In genomic region chr9:107855164-107855563, GRCh38 we compare ENCODE assay signal across 33 cellular contexts.
"Had no signal": no experiment of that assay in that cellular context is flagged by ENCODE, and none has a peak within 500 bp of the region (broad histone marks: within the 10 kb centered on the region; RNA-seq: fewer than 3 reads in every experiment).

No MANE protein-coding gene starts in this region.

- H3K9me3 ChIP-seq: adrenal gland had no signal

- H3K27me3 ChIP-seq: adrenal gland, ascending aorta, body of pancreas, brain microvascular endothelial cell, breast epithelium, cardiac muscle cell had no signal

- H3K36me3 ChIP-seq: adrenal gland, ascending aorta, brain microvascular endothelial cell, breast epithelium, cardiac muscle cell had no signal

- ATAC-seq: activated naive CD4-positive, alpha-beta T cell treated with anti-CD3 and anti-CD28 coated beads, Interleukin-2, amount 50 U/mL, for 72 hours; activated naive CD8-positive, alpha-beta T cell treated with anti-CD3 and anti-CD28 coated beads, Interleukin-2, amount 50 U/mL, for 24 hours; activated T-cell treated with anti-CD3 and anti-CD28 coated beads, Interleukin-2, amount 50 U/mL, for 4 hours; activated T-cell treated with anti-CD3 and anti-CD28 coated beads, Interleukin-2, amount 50 U/mL, for 72 hours; activated T-helper 17 cell treated with anti-CD3 and anti-CD28 coated beads, Interleukin-2, amount 50 U/mL, for 72 hours; body of pancreas had no signal

- DNase-seq: activated effector memory CD4-positive, alpha-beta T cell treated with anti-CD3 and anti-CD28 coated beads, Interleukin-2, amount 50 U/mL, for 16 hours; activated effector memory CD4-positive, alpha-beta T cell treated with Interleukin-2 at 50 U/mL for 16 hours; activated gamma-delta T cell treated with Interleukin-2 at 50 U/mL for 16 hours; activated naive CD4-positive, alpha-beta T cell; activated naive CD4-positive, alpha-beta T cell treated with anti-CD3 and anti-CD28 coated beads for 36 hours; activated naive CD4-positive, alpha-beta T cell treated with anti-CD3 and anti-CD28 coated beads, Interleukin-2, amount 10 ng/mL, durations not matched to agents 7 days and 5 days; activated naive CD4-positive, alpha-beta T cell treated with anti-CD3 and anti-CD28 coated beads, Interleukin-2, amount 50 U/mL, for 16 hours; activated naive CD4-positive, alpha-beta T cell treated with Interleukin-2 at 50 U/mL for 16 hours; activated naive CD8-positive, alpha-beta T cell treated with anti-CD3 and anti-CD28 coated beads for 36 hours; activated naive CD8-positive, alpha-beta T cell treated with anti-CD3 and anti-CD28 coated beads, Interleukin-2, amount 10 ng/mL, durations not matched to agents 7 days and 5 days; activated naive CD8-positive, alpha-beta T cell treated with anti-CD3 and anti-CD28 coated beads, Interleukin-2, amount 50 U/mL, for 24 hours; activated T-cell treated with anti-CD3 and anti-CD28 coated beads, Interleukin-2, amount 50 U/mL, for 1 hour; activated T-cell treated with anti-CD3 and anti-CD28 coated beads, Interleukin-2, amount 50 U/mL, for 24 hours; activated T-cell treated with anti-CD3 and anti-CD28 coated beads, Interleukin-2, amount 50 U/mL, for 4 hours; activated T-cell treated with anti-CD3 and anti-CD28 coated beads, Interleukin-2, amount 50 U/mL, for 48 hours; activated T-cell treated with anti-CD3 and anti-CD28 coated beads, Interleukin-2, amount 50 U/mL, for 72 hours; adrenal gland; amniotic stem cell; amygdala; anterior cingulate cortex; aorta; body of pancreas; brain microvascular endothelial cell; caudate nucleus; central memory CD4-positive, alpha-beta T cell; cerebellar nuclear complex had no signal

- FAIRE-seq: astrocyte, bronchial epithelial cell had no signal

- H3K4me1 ChIP-seq: ascending aorta, body of pancreas, breast epithelium had no signal

- H3K4me3 ChIP-seq: adrenal gland, ascending aorta, body of pancreas, breast epithelium, cardiac muscle cell had no signal

- H3K27ac ChIP-seq: adrenal gland, ascending aorta, body of pancreas, brain microvascular endothelial cell, breast epithelium, cardiac muscle cell had no signal
